Comparison of ENCODE assay signal across 21 cellular contexts in genomic region chr16:14131774-14132695, GRCh38.
DNase-seq lines count a peak whose midpoint lies in the region; ATAC-seq and TF ChIP-seq lines count a peak whose summit lies in the region.
"Had no signal": no experiment of that assay in that cellular context is flagged by ENCODE, and none has a peak within 500 bp of the region (broad histone marks: within the 10 kb centered on the region; RNA-seq: fewer than 3 reads in every experiment).

No MANE protein-coding gene starts in this region.

- TF ChIP-seq EP300 in upper lobe of left lung (IDR thresholded peaks at IDR 0.05), result no peak

- DNase-seq in cardiac fibroblast (ENCODE audit: low read depth in 2 of 2) (peak; percentile 14 to 48), anterior cingulate cortex (lab: John Stamatoyannopoulos, UW) (no peak), upper lobe of left lung (no peak)
- DNase-seq in stimulated activated CD4-positive, alpha-beta T cell treated with anti-CD3 and anti-CD28 coated beads, Interleukin-2, amount 100 ng/mL, for 24 hours, result no peak
- no peak for DNase-seq in activated T-helper 1 cell treated with anti-CD3 and anti-CD28 coated beads, Interleukin-12 subunit alpha, Interleukin-12 subunit beta, Interleukin-2, Interleukin-4 antibody, amounts not matched to agents 30 ng/mL and 10 ng/mL and 1 ng/mL, durations not matched to agents 14 hours and 24 hours and 36 hours (ENCODE audit: low spot score)
- DNase-seq: activated CD4-positive, CD25-positive, alpha-beta regulatory T cell treated with anti-CD3 and anti-CD28 coated beads, Interleukin-2, amount 50 U/mL, for 72 hours; caudate nucleus; CD8-positive, alpha-beta memory T cell; effector CD8-positive, alpha-beta T cell; naive B cell; NCI-H1436; NCI-H748 treated with DMSO at 0.1 percent for 48 hours; Peyer's patch; spleen had no signal

- WGBS in upper lobe of left lung, 2 donors, result 55 to 65% methylated on average over 4 of the region's 4 CpGs

- no peak for TF ChIP-seq POLR2A in upper lobe of left lung (IDR thresholded peaks at IDR 0.05)

- peaks cover 6 to 11% (median 10%) of the 10 kb centered on the region in 4 donors for H3K4me1 ChIP-seq in upper lobe of left lung
- H3K4me1 ChIP-seq: Peyer's patch, spleen, suprapubic skin had no signal

- H3K9me3 Mint-ChIP-seq in nephron, result peaks cover 4% of the 10 kb centered on the region
- H3K9me3 Mint-ChIP-seq in activated T-helper 1 cell treated with anti-CD3 and anti-CD28 coated beads, Interleukin-12 subunit alpha, Interleukin-12 subunit beta, Interleukin-2, Interleukin-4 antibody, amounts not matched to agents 30 ng/mL and 10 ng/mL and 1 ng/mL, durations not matched to agents 14 hours and 24 hours and 36 hours, result no peaks in the 10 kb centered on the region
- H3K9me3 Mint-ChIP-seq: activated T-helper 2 cell treated with anti-CD3 and anti-CD28 coated beads, Interferon-gamma antibody, Interleukin-2, Interleukin-4, amounts not matched to agents 10 μg/mL and 5 μg/mL and 100 μg/mL, durations not matched to agents 14 hours and 24 hours and 36 hours; CD8-positive, alpha-beta memory T cell; T-helper 2 cell treated with Interferon-gamma antibody and Interleukin-4, amounts not matched to agents 5 μg/mL and 100 μg/mL, for 36 hours had no signal

- peak overlapping the region; percentile 77 to 85 (median 78) for H3K27ac Mint-ChIP-seq in nephron
- no peak overlapping the region for H3K27ac Mint-ChIP-seq in activated T-helper 1 cell treated with anti-CD3 and anti-CD28 coated beads, Interleukin-12 subunit alpha, Interleukin-12 subunit beta, Interleukin-2, Interleukin-4 antibody, amounts not matched to agents 30 ng/mL and 10 ng/mL and 1 ng/mL, durations not matched to agents 14 hours and 24 hours and 36 hours
- H3K27ac Mint-ChIP-seq: activated T-helper 2 cell treated with anti-CD3 and anti-CD28 coated beads, Interferon-gamma antibody, Interleukin-2, Interleukin-4, amounts not matched to agents 10 μg/mL and 5 μg/mL and 100 μg/mL, durations not matched to agents 14 hours and 24 hours and 36 hours; CD8-positive, alpha-beta memory T cell; naive B cell; T-helper 2 cell treated with Interferon-gamma antibody and Interleukin-4, amounts not matched to agents 5 μg/mL and 100 μg/mL, for 36 hours had no signal

- H3K9me3 ChIP-seq in upper lobe of left lung, result no peaks in the 10 kb centered on the region
- H3K9me3 ChIP-seq: Peyer's patch, spleen, suprapubic skin had no signal

- intact Hi-C loops in activated T-helper 1 cell treated with anti-CD3 and anti-CD28 coated beads, Interleukin-12 subunit alpha, Interleukin-12 subunit beta, Interleukin-2, Interleukin-4 antibody, amounts not matched to agents 30 ng/mL and 10 ng/mL and 1 ng/mL, durations not matched to agents 14 hours and 24 hours and 36 hours (cut with micrococcal nuclease), result no loop called here

- H3K4me1 Mint-ChIP-seq in nephron, result no peaks in the 10 kb centered on the region
- no peaks in the 10 kb centered on the region for H3K4me1 Mint-ChIP-seq in activated T-helper 1 cell treated with anti-CD3 and anti-CD28 coated beads, Interleukin-12 subunit alpha, Interleukin-12 subunit beta, Interleukin-2, Interleukin-4 antibody, amounts not matched to agents 30 ng/mL and 10 ng/mL and 1 ng/mL, durations not matched to agents 14 hours and 24 hours and 36 hours (ENCODE audit: low read depth)
- H3K4me1 Mint-ChIP-seq: CD8-positive, alpha-beta memory T cell; naive B cell had no signal

- TF ChIP-seq CTCF in cardiac fibroblast (IDR thresholded peaks at IDR 0.05; ENCODE audit: low read depth, low read length) (no peak), nephron (IDR thresholded peaks at IDR 0.05; ENCODE audit: unreplicated experiment in 3 of 3) (no peak), upper lobe of left lung (IDR thresholded peaks at IDR 0.05) (no peak)

- no peaks in the 10 kb centered on the region for H3K36me3 ChIP-seq in upper lobe of left lung
- H3K36me3 ChIP-seq: Peyer's patch, spleen had no signal

- H3K4me3 ChIP-seq in cardiac fibroblast (replicated peaks in 1 of 2; ENCODE audit: low read depth in 2 of 2, low read length in 2 of 2), result no peak overlapping the region
- H3K4me3 ChIP-seq in upper lobe of left lung, result no peak overlapping the region
- H3K4me3 ChIP-seq: lung, Peyer's patch, spleen, suprapubic skin had no signal

- H3K4me3 Mint-ChIP-seq in nephron, result no peak overlapping the region
- no peak overlapping the region for H3K4me3 Mint-ChIP-seq in activated T-helper 1 cell treated with anti-CD3 and anti-CD28 coated beads, Interleukin-12 subunit alpha, Interleukin-12 subunit beta, Interleukin-2, Interleukin-4 antibody, amounts not matched to agents 30 ng/mL and 10 ng/mL and 1 ng/mL, durations not matched to agents 14 hours and 24 hours and 36 hours
- H3K4me3 Mint-ChIP-seq: CD8-positive, alpha-beta memory T cell; naive B cell; T-helper 2 cell treated with Interferon-gamma antibody and Interleukin-4, amounts not matched to agents 5 μg/mL and 100 μg/mL, for 36 hours had no signal

- H3K27ac ChIP-seq in upper lobe of left lung, result no peak overlapping the region
- H3K27ac ChIP-seq: Peyer's patch, spleen, suprapubic skin had no signal

- ATAC-seq in GM21423 (IDR thresholded peaks at IDR 0.05; ENCODE audit: unreplicated experiment) (peak; percentile 18), HG03108 (IDR thresholded peaks at IDR 0.05; ENCODE audit: unreplicated experiment) (peak; percentile 26), upper lobe of left lung (ENCODE audit: low FRiP score in 2 of 2) (no peak)

- no peaks in the 10 kb centered on the region for H3K27me3 ChIP-seq in upper lobe of left lung
- H3K27me3 ChIP-seq: Peyer's patch, spleen, suprapubic skin had no signal

- peaks cover 29% of the 10 kb centered on the region for H3K36me3 Mint-ChIP-seq in nephron (ENCODE audit: low read depth)
- no peaks in the 10 kb centered on the region for H3K36me3 Mint-ChIP-seq in activated T-helper 1 cell treated with anti-CD3 and anti-CD28 coated beads, Interleukin-12 subunit alpha, Interleukin-12 subunit beta, Interleukin-2, Interleukin-4 antibody, amounts not matched to agents 30 ng/mL and 10 ng/mL and 1 ng/mL, durations not matched to agents 14 hours and 24 hours and 36 hours (ENCODE audit: low read depth)

- H3K27me3 Mint-ChIP-seq in nephron (ENCODE audit: low read depth), result no peaks in the 10 kb centered on the region
- H3K27me3 Mint-ChIP-seq in activated T-helper 1 cell treated with anti-CD3 and anti-CD28 coated beads, Interleukin-12 subunit alpha, Interleukin-12 subunit beta, Interleukin-2, Interleukin-4 antibody, amounts not matched to agents 30 ng/mL and 10 ng/mL and 1 ng/mL, durations not matched to agents 14 hours and 24 hours and 36 hours (ENCODE audit: insufficient read depth), result no peaks in the 10 kb centered on the region
- H3K27me3 Mint-ChIP-seq: CD8-positive, alpha-beta memory T cell; naive B cell had no signal

Comparison
In these comparisons a context has a peak if more than half of its experiments do, and no peak if none do; other contexts are left out.
1. ATAC-seq: peak in GM21423 (single experiment) and HG03108 (single experiment); none in upper lobe of left lung (0 of 2).
2. DNase-seq: peak in cardiac fibroblast (2 of 2); none in stimulated activated CD4-positive, alpha-beta T cell treated with anti-CD3 and anti-CD28 coated beads, Interleukin-2, amount 100 ng/mL, for 24 hours (0 of 2), activated T-helper 1 cell treated with anti-CD3 and anti-CD28 coated beads, Interleukin-12 subunit alpha, Interleukin-12 subunit beta, Interleukin-2, Interleukin-4 antibody, amounts not matched to agents 30 ng/mL and 10 ng/mL and 1 ng/mL, durations not matched to agents 14 hours and 24 hours and 36 hours (single experiment), anterior cingulate cortex (0 of 58) and upper lobe of left lung (0 of 2).